Comparison of ENCODE assay signal across 12 cellular contexts in genomic region chr14:38065101-38065762, GRCh38.
DNase-seq lines count a peak whose midpoint lies in the region; ATAC-seq, FAIRE-seq and TF ChIP-seq lines count a peak whose summit lies in the region.
"Had no signal": no experiment of that assay in that cellular context is flagged by ENCODE, and none has a peak within 500 bp of the region (broad histone marks: within the 10 kb centered on the region; RNA-seq: fewer than 3 reads in every experiment).

No MANE protein-coding gene starts in this region.

- peaks cover 34% of the 10 kb centered on the region for H3K4me1 Mint-ChIP-seq in CD4-positive, alpha-beta T cell (ENCODE audit: low read depth)
- H3K4me1 Mint-ChIP-seq in naive thymus-derived CD4-positive, alpha-beta T cell, result peaks cover 14 to 62% (median 43%) of the 10 kb centered on the region in 7 donors
- H3K4me1 Mint-ChIP-seq: mesothelial cell of epicardium had no signal

- H2AFZ ChIP-seq in Karpas-422 (ENCODE audit: low read length), result peak overlapping the region; percentile 87

- H3K4me3 ChIP-seq in Karpas-422 (ENCODE audit: low read length), result peak overlapping the region; percentile 35
- H3K4me3 ChIP-seq in naive thymus-derived CD4-positive, alpha-beta T cell (ENCODE audit: low read length), result peak overlapping the region; percentile 43

- peak overlapping the region; percentile 61 for H3K4me3 Mint-ChIP-seq in CD4-positive, alpha-beta T cell
- H3K4me3 Mint-ChIP-seq in naive thymus-derived CD4-positive, alpha-beta T cell, result peak overlapping the region; percentile 62 to 84 (median 74)
- H3K4me3 Mint-ChIP-seq: mesothelial cell of epicardium had no signal

- H4K20me1 ChIP-seq in Karpas-422 (ENCODE audit: insufficient read depth, low read depth, low read length), result no peaks in the 10 kb centered on the region

- POLR2A ChIA-PET in CD4-positive, alpha-beta T cell (lab: Charles Lee), result interaction anchor here (1.2 to 1.6 kb wide), 2 partner anchors 8 to 1367 kb away, joined by 3 read pairs; partner anchors contain the start of gene FBXO33
- POLR2A ChIA-PET in naive thymus-derived CD4-positive, alpha-beta T cell (lab: Charles Lee), result interaction anchor here (0.6 to 1.2 kb wide), 7 partner anchors 8 to 73 kb away, joined by 3 to 5 read pairs (median 3); no protein-coding TSS in a partner anchor

- H3K9me3 Mint-ChIP-seq in CD4-positive, alpha-beta T cell, result peaks cover 3% of the 10 kb centered on the region
- peaks cover 0 to 35% (median 14%) of the 10 kb centered on the region in 11 donors for H3K9me3 Mint-ChIP-seq in naive thymus-derived CD4-positive, alpha-beta T cell

- H3K9me2 ChIP-seq in Karpas-422 (replicated peaks; ENCODE audit: insufficient read depth, low read length), result no peaks in the 10 kb centered on the region

- H3K27me3 Mint-ChIP-seq in CD4-positive, alpha-beta T cell, result no peaks in the 10 kb centered on the region
- peaks cover 0 to 4% (median 0%) of the 10 kb centered on the region in 5 donors for H3K27me3 Mint-ChIP-seq in naive thymus-derived CD4-positive, alpha-beta T cell

- H3K9me3 ChIP-seq in CD4-positive, alpha-beta T cell (ENCODE audit: control insufficient read depth, low read length), result peaks cover 18% of the 10 kb centered on the region
- H3K9me3 ChIP-seq in Karpas-422 (ENCODE audit: low read length), result peaks cover 20% of the 10 kb centered on the region
- H3K9me3 ChIP-seq in naive thymus-derived CD4-positive, alpha-beta T cell (ENCODE audit: control insufficient read depth in 2 of 3, low read length in 3 of 3), result peaks cover 0 to 15% (median 6%) of the 10 kb centered on the region in 3 experiments

- DNase-seq in CD4-positive, alpha-beta T cell, result peak in 9 of 10 experiments; percentile 28 to 57 (median 37)
- DNase-seq in Karpas-422, result peak; percentile 90
- DNase-seq in activated T-cell treated with anti-CD3 and anti-CD28 coated beads for 48 hours (ENCODE audit: low read depth), result peak; percentile 14
- peak; percentile 8 to 90 (median 84) for DNase-seq in naive thymus-derived CD4-positive, alpha-beta T cell
- no peak for DNase-seq in frontal cortex (ENCODE audit: low spot score in 2 of 2)
- DNase-seq in superior temporal gyrus (ENCODE audit: extremely low spot score), result no peak
- DNase-seq: AML-193, NCI-H446 treated with DMSO at 0.1 percent for 48 hours had no signal

- H3K36me3 ChIP-seq in Karpas-422 (ENCODE audit: insufficient read depth, low read length), result peaks cover 5% of the 10 kb centered on the region; the same call in 1 of the 2 replicates
- H3K36me3 ChIP-seq in naive thymus-derived CD4-positive, alpha-beta T cell (ENCODE audit: control insufficient read depth in 2 of 3, insufficient read depth in 3 of 3, low read length in 3 of 3), result no peaks in the 10 kb centered on the region

- H3K27me3 ChIP-seq in CD4-positive, alpha-beta T cell (ENCODE audit: control insufficient read depth, insufficient read depth, low read length), result no peaks in the 10 kb centered on the region
- H3K27me3 ChIP-seq in Karpas-422 (ENCODE audit: low read length), result no peaks in the 10 kb centered on the region
- no peaks in the 10 kb centered on the region for H3K27me3 ChIP-seq in naive thymus-derived CD4-positive, alpha-beta T cell (ENCODE audit: control insufficient read depth in 2 of 2, insufficient read depth in 2 of 2, low read length in 2 of 2)

- TF ChIP-seq CTCF in CD4-positive, alpha-beta T cell (IDR thresholded peaks at IDR 0.05), result no peak

- peaks cover 34% of the 10 kb centered on the region for H3K4me1 ChIP-seq in Karpas-422 (ENCODE audit: low read length)
- H3K4me1 ChIP-seq in naive thymus-derived CD4-positive, alpha-beta T cell (ENCODE audit: control insufficient read depth in 2 of 2, insufficient read depth in 2 of 2, low read length in 2 of 2), result peaks cover 12 to 17% of the 10 kb centered on the region in 2 donors

- intact Hi-C loops in CD4-positive, alpha-beta T cell (cut with DNase I, micrococcal nuclease), result loop anchor here in 1 of 2 experiments (10.0 kb wide), 1 partner anchor 130 kb away; no protein-coding TSS in a partner anchor
- intact Hi-C loops in naive thymus-derived CD4-positive, alpha-beta T cell (cut with micrococcal nuclease), result loop anchor here (1.0 to 10.0 kb wide), 10 partner anchors 9 to 1368 kb away; partner anchors contain the start of genes FBXO33 (in 1 of the 2), PNN (in 1 of the 2) and SEC23A (in 1 of the 2)

- peak overlapping the region; percentile 93 for H3K27ac Mint-ChIP-seq in CD4-positive, alpha-beta T cell
- peak overlapping the region; percentile 88 to 98 (median 96) for H3K27ac Mint-ChIP-seq in naive thymus-derived CD4-positive, alpha-beta T cell
- H3K27ac Mint-ChIP-seq: mesothelial cell of epicardium had no signal

- H3K4me2 ChIP-seq in Karpas-422 (ENCODE audit: low read depth, low read length, poor library complexity, severe bottlenecking), result peak overlapping the region; percentile 40

- ATAC-seq in CD4-positive, alpha-beta T cell (ENCODE audit: poor library complexity), result peak; percentile 96
- peak; percentile 98 for ATAC-seq in naive thymus-derived CD4-positive, alpha-beta T cell
- ATAC-seq in esophagus mucosa, result no peak
- no peak for ATAC-seq in GM21723 (IDR thresholded peaks at IDR 0.05; ENCODE audit: unreplicated experiment)

- FAIRE-seq in frontal cortex (lab: Jason Lieb, UNC), result no peak

- H3K79me2 ChIP-seq in Karpas-422 (ENCODE audit: low read length), result no peaks in the 10 kb centered on the region

- peak overlapping the region; percentile 89 for H3K27ac ChIP-seq in CD4-positive, alpha-beta T cell (ENCODE audit: low read depth, low read length)
- H3K27ac ChIP-seq in Karpas-422 (ENCODE audit: low read length), result peak overlapping the region; percentile 77
- H3K27ac ChIP-seq in naive thymus-derived CD4-positive, alpha-beta T cell (ENCODE audit: low read depth, low read length), result peak overlapping the region; percentile 89
- H3K27ac ChIP-seq: epithelial cell of prostate had no signal

- peaks cover 15% of the 10 kb centered on the region for H3K36me3 Mint-ChIP-seq in CD4-positive, alpha-beta T cell (ENCODE audit: low read depth)
- H3K36me3 Mint-ChIP-seq in naive thymus-derived CD4-positive, alpha-beta T cell, result peaks cover 2 to 10% (median 7%) of the 10 kb centered on the region in 5 donors
- H3K36me3 Mint-ChIP-seq: mesothelial cell of epicardium had no signal

- peak overlapping the region; percentile 50 for H3K9ac ChIP-seq in Karpas-422 (ENCODE audit: low read length)

- CTCF ChIA-PET in CD4-positive, alpha-beta T cell (lab: Charles Lee), result no interaction called here
- CTCF ChIA-PET in naive thymus-derived CD4-positive, alpha-beta T cell (lab: Charles Lee), result interaction anchor here (0.6 to 1.6 kb wide), 5 partner anchors 17 to 132 kb away, joined by 3 to 4 read pairs (median 3); no protein-coding TSS in a partner anchor

Comparison
In these comparisons a context has a peak if more than half of its experiments do, and no peak if none do; other contexts are left out.
1. ATAC-seq: peak in CD4-positive, alpha-beta T cell (single experiment) and naive thymus-derived CD4-positive, alpha-beta T cell (single experiment); none in esophagus mucosa (single experiment) and GM21723 (single experiment).
2. DNase-seq: peak in CD4-positive, alpha-beta T cell (9 of 10), Karpas-422 (single experiment), activated T-cell treated with anti-CD3 and anti-CD28 coated beads for 48 hours (single experiment) and naive thymus-derived CD4-positive, alpha-beta T cell (9 of 9); none in frontal cortex (0 of 2) and superior temporal gyrus (single experiment).
3. Peak in every context shown above with its lines, with median percentiles within 50 percentile points of each other: H3K27ac ChIP-seq.